Comparison of ENCODE assay signal across 1 cellular context in genomic region chr2:56449449-56449860, GRCh38.
TF ChIP-seq lines count a peak whose summit lies in the region.

No MANE protein-coding gene starts in this region.

TF ChIP-seq in GM23338, 12 proteins besides CTCF, POLR2A, EP300 and RAD21 (continued from another document):
- TF ChIP-seq ZNF462 (CRISPR knock-in tag; IDR thresholded peaks at IDR 0.05): no peak
- no peak for TF ChIP-seq ETS1 (IDR thresholded peaks at IDR 0.05)
- no peak for TF ChIP-seq STAT1 (IDR thresholded peaks at IDR 0.05; ENCODE audit: unreplicated experiment)
- no peak for TF ChIP-seq JUNB (IDR thresholded peaks at IDR 0.05; ENCODE audit: unreplicated experiment)
- TF ChIP-seq REST (IDR thresholded peaks at IDR 0.05; ENCODE audit: unreplicated experiment): no peak
